Comparison of ENCODE assay signal across 7 cellular contexts in genomic region chr4:67877086-67877485, GRCh38. TPM values are rescaled to one million over a fixed set of nuclear protein-coding genes. Genes with fewer than 3 reads are reported as not detected.
"Had no signal": no experiment of that assay in that cellular context is flagged by ENCODE, and none has a peak within 500 bp of the region (broad histone marks: within the 10 kb centered on the region; RNA-seq: fewer than 3 reads in every experiment).

No MANE protein-coding gene starts in this region.

- H3K9me3 Mint-ChIP-seq: GM23338, H9 had no signal

- H3K4me3 ChIP-seq: GM23338, K562 had no signal

- DNase-seq: H9, HCEC 1CT, IMR-90 had no signal

- H3K4me3 Mint-ChIP-seq: GM23338, H9 had no signal

- H2AFZ ChIP-seq: GM23338 had no signal

- H3K4me2 ChIP-seq: GM23338 had no signal

- H3K27ac Mint-ChIP-seq: GM23338, H9 had no signal

RNA-seq across cellular contexts. Expression of gene TMPRSS11D, which starts 6.7 kb away (rescaled TPM):
- total RNA-seq: GM23338, H1, H9, HT-29, IMR-90, K562 had no signal
- polyA plus RNA-seq: GM23338, H1, IMR-90, K562 had no signal
